ENCODE assay signal across 8 cellular contexts in genomic region chr2:74482801-74483674, GRCh38. TPM values are rescaled to one million over a fixed set of nuclear protein-coding genes. Genes with fewer than 3 reads are reported as not detected.
DNase-seq lines count a peak whose midpoint lies in the region; ATAC-seq lines count a peak whose summit lies in the region.

A gene with protein sequence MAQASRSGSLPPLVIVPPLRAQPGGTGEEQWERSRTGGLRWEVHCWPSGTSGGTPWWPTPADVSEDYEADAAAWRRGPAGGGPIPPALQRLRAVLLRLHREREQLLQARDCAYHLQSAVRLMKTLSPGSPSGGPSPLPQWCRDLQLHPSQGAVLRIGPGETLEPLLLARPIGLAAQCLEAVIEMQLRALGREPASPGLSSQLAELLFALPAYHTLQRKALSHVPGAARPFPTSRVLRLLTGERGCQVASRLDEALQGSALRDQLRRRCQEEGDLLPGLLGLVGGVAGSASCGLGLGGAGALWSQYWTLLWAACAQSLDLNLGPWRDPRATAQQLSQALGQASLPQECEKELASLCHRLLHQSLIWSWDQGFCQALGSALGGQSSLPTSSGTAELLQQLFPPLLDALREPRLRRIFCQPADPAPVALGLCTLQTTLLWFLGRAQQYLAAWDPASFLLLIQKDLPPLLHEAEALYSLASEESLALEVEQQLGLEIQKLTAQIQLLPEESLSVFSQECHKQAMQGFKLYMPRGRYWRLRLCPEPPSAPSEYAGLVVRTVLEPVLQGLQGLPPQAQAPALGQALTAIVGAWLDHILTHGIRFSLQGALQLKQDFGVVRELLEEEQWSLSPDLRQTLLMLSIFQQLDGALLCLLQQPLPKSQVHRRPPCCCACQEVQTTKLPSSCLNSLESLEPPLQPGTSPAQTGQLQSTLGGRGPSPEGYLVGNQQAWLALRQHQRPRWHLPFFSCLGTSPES (minus strand): TSS chr2:74482998. CDS start chr2:74482837, 161 bp downstream.
TSS of gene TTC31 (plus strand) at chr2:74483081. CDS start at chr2:74483096, 15 bp downstream.

- ATAC-seq in GM19025 (IDR thresholded peaks at IDR 0.05; ENCODE audit: low read depth, unreplicated experiment) (peak; percentile 82), HG03342 (IDR thresholded peaks at IDR 0.05; ENCODE audit: unreplicated experiment) (peak; percentile 89)

- DNase-seq in Ammon's horn (ENCODE audit: low spot score) = peak; percentile 97
- DNase-seq in NCI-H446 (lab: John Stamatoyannopoulos, UW) = peak; percentile 90 to 91
- DNase-seq in activated CD4-positive, CD25-positive, alpha-beta regulatory T cell treated with anti-CD3 and anti-CD28 coated beads, Interleukin-2, amount 50 U/mL, for 72 hours = peak; percentile 90
- peak; percentile 94 for DNase-seq in cerebellum (ENCODE audit: low spot score)
- peak; percentile 95 for DNase-seq in kidney tubule cell (ENCODE audit: low spot score)
- peak; percentile 81 to 91 (median 84) for DNase-seq in stimulated activated CD4-positive, alpha-beta T cell treated with anti-CD3 and anti-CD28 coated beads, Interleukin-1b, Interleukin-23, amount 100 ng/mL, for 24 hours (ENCODE audit: low read depth in 4 of 4, low spot score in 1 of 4)

RNA-seq across cellular contexts. Expression of the first gene that starts in this region (rescaled TPM):
- 40.8 TPM for total RNA-seq in cerebellum

RNA-seq across cellular contexts. Expression of gene TTC31, which starts in this region (rescaled TPM):
- total RNA-seq in cerebellum = 12.2 TPM

Comparison
In these comparisons a context has a peak if more than half of its experiments do, and no peak if none do; other contexts are left out.
1. Peak in every context shown above with its lines: DNase-seq and ATAC-seq.